ENCODE assay signal across 21 cellular contexts in genomic region chr12:77364400-77364799, GRCh38.
"Had no signal": no experiment of that assay in that cellular context is flagged by ENCODE, and none has a peak within 500 bp of the region (broad histone marks: within the 10 kb centered on the region; RNA-seq: fewer than 3 reads in every experiment).

No MANE protein-coding gene starts in this region.

- FAIRE-seq: RCC 7860 had no signal

- H3K27ac ChIP-seq: SJSA1, SK-N-MC had no signal

- H3K9me3 ChIP-seq: SJSA1 had no signal

- DNase-seq: KBM-7, MV-4-11, NCI-H1048, NCI-H1105, NCI-H1417, NCI-H1436 treated with DMSO at 0.1 percent for 48 hours, NCI-H1694, NCI-H187 treated with DMSO at 0.1 percent for 48 hours, NCI-H2029 treated with DMSO at 0.1 percent for 48 hours, NCI-H2227 treated with DMSO at 0.1 percent for 48 hours, NCI-H446, NCI-H510A, NCI-H524 treated with DMSO at 0.1 percent for 48 hours, NCI-H69, NCI-H774, Right ventricle myocardium superior, RPMI8226, SIG-M5 had no signal

- H3K4me3 ChIP-seq: SJSA1, SK-N-MC had no signal

- H3K36me3 ChIP-seq: SJSA1 had no signal

- H3K4me1 ChIP-seq: SJSA1 had no signal
